ENCODE assay signal across 26 cellular contexts in genomic region chr11:110793556-110793955, GRCh38.
"Had no signal": no experiment of that assay in that cellular context is flagged by ENCODE, and none has a peak within 500 bp of the region (broad histone marks: within the 10 kb centered on the region; RNA-seq: fewer than 3 reads in every experiment).

No MANE protein-coding gene starts in this region.

- H3K79me2 ChIP-seq: parathyroid adenoma had no signal

- H3K27ac ChIP-seq: breast epithelium, epithelial cell of prostate, esophagus squamous epithelium, parathyroid adenoma had no signal

- H3K4me3 ChIP-seq: breast epithelium, esophagus squamous epithelium had no signal

- H3K4me3 Mint-ChIP-seq: activated T-cell treated with anti-CD3 and anti-CD28 coated beads, Interleukin-2, amount 50 U/mL, for 24 hours; naive thymus-derived CD4-positive, alpha-beta T cell; stimulated activated memory B cell treated with anti-CD40 and anti-IgM and Interleukin-4, amounts not matched to agents 10 μg/mL and 1 μg/mL and 100 μg/mL, for 72 hours; stimulated activated naive CD8-positive, alpha-beta T cell treated with anti-CD3 and anti-CD28 coated beads, Interleukin-15, amount 100 ng/mL, for 72 hours; type B pancreatic cell had no signal

- H3K4me1 ChIP-seq: breast epithelium, esophagus squamous epithelium, parathyroid adenoma had no signal

- ATAC-seq: left colon; naive thymus-derived CD4-positive, alpha-beta T cell; right cardiac atrium; SK-N-SH treated with all-trans-retinoic acid at 6 μM for 48 hours; stimulated activated memory B cell treated with anti-CD40 and anti-IgM and Interleukin-4, amounts not matched to agents 10 μg/mL and 1 μg/mL and 100 μg/mL, for 72 hours; stimulated activated naive CD8-positive, alpha-beta T cell treated with anti-CD3 and anti-CD28 coated beads, Interleukin-15, amount 100 ng/mL, for 72 hours had no signal

- H3K36me3 Mint-ChIP-seq: naive thymus-derived CD4-positive, alpha-beta T cell; stimulated activated memory B cell treated with anti-CD40 and anti-IgM and Interleukin-4, amounts not matched to agents 10 μg/mL and 1 μg/mL and 100 μg/mL, for 72 hours; type B pancreatic cell had no signal

- H3K27ac Mint-ChIP-seq: activated T-cell treated with anti-CD3 and anti-CD28 coated beads, Interleukin-2, amount 50 U/mL, for 24 hours; naive thymus-derived CD4-positive, alpha-beta T cell; stimulated activated memory B cell treated with anti-CD40 and anti-IgM and Interleukin-4, amounts not matched to agents 10 μg/mL and 1 μg/mL and 100 μg/mL, for 72 hours; stimulated activated naive CD8-positive, alpha-beta T cell treated with anti-CD3 and anti-CD28 coated beads, Interleukin-15, amount 100 ng/mL, for 72 hours; type B pancreatic cell had no signal

- H3K27me3 ChIP-seq: breast epithelium, esophagus squamous epithelium had no signal

- DNase-seq: activated CD4-positive, alpha-beta T cell treated with anti-CD3 and anti-CD28 coated beads for 1 hour; activated CD4-positive, alpha-beta T cell treated with anti-CD3 and anti-CD28 coated beads, Interleukin-2, amount 50 U/mL, for 4 hours; activated CD8-positive, alpha-beta memory T cell treated with anti-CD3 and anti-CD28 coated beads, Interleukin-2, amount 50 U/mL, for 48 hours; activated gamma-delta T cell treated with Interleukin-2 at 50 U/mL for 16 hours; activated naive CD4-positive, alpha-beta T cell treated with anti-CD3 and anti-CD28 coated beads, Interleukin-2, amount 50 U/mL, for 16 hours; activated T-cell treated with anti-CD3 and anti-CD28 coated beads, Interleukin-2, amount 50 U/mL, for 24 hours; amniotic stem cell; central memory CD4-positive, alpha-beta T cell; esophagus squamous epithelium; glutamatergic neuron; left colon; midbrain; naive thymus-derived CD4-positive, alpha-beta T cell; occipital lobe; right cardiac atrium; stimulated activated CD4-positive, alpha-beta T cell treated with anti-CD3 and anti-CD28 coated beads, Interleukin-4, amount 100 ng/mL, for 4 hours; stimulated activated CD8-positive, alpha-beta memory T cell treated with anti-CD3 and anti-CD28 coated beads, Interleukin-4, amount 100 ng/mL, for 48 hours; stimulated activated naive CD8-positive, alpha-beta T cell treated with anti-CD3 and anti-CD28 coated beads, Interleukin-15, amount 100 ng/mL, for 72 hours; substantia nigra; T-helper 2 cell had no signal

- H2AFZ ChIP-seq: parathyroid adenoma had no signal

- H3K9me3 ChIP-seq: breast epithelium, esophagus squamous epithelium had no signal

- H3K4me1 Mint-ChIP-seq: stimulated activated naive CD8-positive, alpha-beta T cell treated with anti-CD3 and anti-CD28 coated beads, Interleukin-15, amount 100 ng/mL, for 72 hours had no signal

- H3K27me3 Mint-ChIP-seq: type B pancreatic cell had no signal

- H3K36me3 ChIP-seq: breast epithelium, esophagus squamous epithelium had no signal

- H3K9ac ChIP-seq: parathyroid adenoma had no signal

- H3K9me3 Mint-ChIP-seq: activated T-cell treated with anti-CD3 and anti-CD28 coated beads, Interleukin-2, amount 50 U/mL, for 24 hours; stimulated activated memory B cell treated with anti-CD40 and anti-IgM and Interleukin-4, amounts not matched to agents 10 μg/mL and 1 μg/mL and 100 μg/mL, for 72 hours; stimulated activated naive CD8-positive, alpha-beta T cell treated with anti-CD3 and anti-CD28 coated beads, Interleukin-15, amount 100 ng/mL, for 72 hours had no signal
